In the genomic region with DNA sequence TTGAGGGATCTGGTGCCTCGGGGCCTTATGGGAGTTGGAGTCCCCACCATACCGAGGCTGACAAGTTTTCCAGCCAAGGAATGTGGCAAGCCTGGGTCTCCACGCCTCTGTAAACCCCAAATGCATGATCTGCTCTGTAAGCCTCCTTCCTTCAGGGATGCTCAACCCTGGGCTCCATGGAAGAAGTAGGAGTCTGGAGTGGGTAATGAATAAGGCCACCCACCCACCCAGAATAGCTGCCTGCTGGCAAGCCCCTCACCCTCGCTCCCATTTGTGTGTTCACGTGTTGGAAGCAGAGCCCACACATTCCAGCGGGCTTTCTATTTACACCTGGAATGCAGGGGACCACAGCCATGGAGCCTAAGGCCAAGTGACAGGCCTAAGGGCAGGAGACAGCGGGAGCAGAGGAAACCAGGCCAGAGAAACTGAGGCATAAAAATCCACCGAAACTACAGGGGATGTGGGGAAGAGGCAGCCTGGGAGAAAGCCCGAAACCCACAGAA, we compare ENCODE assay signal across 8 cellular contexts. TPM values are rescaled to one million over a fixed set of nuclear protein-coding genes. Genes with fewer than 3 reads are reported as not detected.
DNase-seq lines count a peak whose midpoint lies in the region; ATAC-seq and TF ChIP-seq lines count a peak whose summit lies in the region.

No MANE protein-coding gene starts in this region.

- no peaks in the 10 kb centered on the region for H3F3A ChIP-seq in OCI-LY1 (ENCODE audit: insufficient read depth, low read length)

- H3K9me3 Mint-ChIP-seq in CD4-positive, CD25-positive, alpha-beta regulatory T cell = no peaks in the 10 kb centered on the region
- no peaks in the 10 kb centered on the region for H3K9me3 Mint-ChIP-seq in endodermal cell

- no peaks in the 10 kb centered on the region for H3K27me3 ChIP-seq in CD4-positive, CD25-positive, alpha-beta regulatory T cell (ENCODE audit: control insufficient read depth, insufficient read depth, low read length)
- no peaks in the 10 kb centered on the region for H3K27me3 ChIP-seq in OCI-LY1 (ENCODE audit: insufficient read depth, low read length)
- no peaks in the 10 kb centered on the region for H3K27me3 ChIP-seq in endodermal cell (ENCODE audit: control insufficient read depth, insufficient read depth, low read length, poor library complexity, severe bottlenecking)

- H3K36me3 Mint-ChIP-seq in CD4-positive, CD25-positive, alpha-beta regulatory T cell = no peaks in the 10 kb centered on the region
- H3K36me3 Mint-ChIP-seq in endodermal cell (ENCODE audit: low read depth) = no peaks in the 10 kb centered on the region

- peaks cover 23% of the 10 kb centered on the region for H3K27me3 Mint-ChIP-seq in CD4-positive, CD25-positive, alpha-beta regulatory T cell
- peaks cover 4% of the 10 kb centered on the region for H3K27me3 Mint-ChIP-seq in endodermal cell (ENCODE audit: insufficient read depth)

- no peaks in the 10 kb centered on the region for H4K20me1 ChIP-seq in OCI-LY1 (ENCODE audit: insufficient read depth, low read length)

- H3K79me2 ChIP-seq in OCI-LY1 (ENCODE audit: insufficient read depth, low read length) = no peaks in the 10 kb centered on the region

- H3K36me3 ChIP-seq in CD4-positive, CD25-positive, alpha-beta regulatory T cell (ENCODE audit: control insufficient read depth, insufficient read depth, low read length) = no peaks in the 10 kb centered on the region
- H3K36me3 ChIP-seq in OCI-LY1 (ENCODE audit: insufficient read depth, low read length) = no peaks in the 10 kb centered on the region
- no peaks in the 10 kb centered on the region for H3K36me3 ChIP-seq in endodermal cell (ENCODE audit: control insufficient read depth, insufficient read depth, low read length)

- H3K9ac ChIP-seq in OCI-LY1 (ENCODE audit: low read length) = no peak overlapping the region
- no peak overlapping the region for H3K9ac ChIP-seq in endodermal cell (ENCODE audit: extremely low read depth, low read length, poor library complexity, severe bottlenecking)

- H3K9me3 ChIP-seq in CD4-positive, CD25-positive, alpha-beta regulatory T cell (ENCODE audit: control insufficient read depth in 2 of 2, low read length in 2 of 2) = no peaks in the 10 kb centered on the region
- H3K9me3 ChIP-seq in OCI-LY1 (ENCODE audit: low read length) (no peaks in the 10 kb centered on the region), endodermal cell (ENCODE audit: control insufficient read depth, low read length) (no peaks in the 10 kb centered on the region)

- peaks cover 0 to 67% (median 30%) of the 10 kb centered on the region in 4 donors for H3K4me1 Mint-ChIP-seq in CD4-positive, CD25-positive, alpha-beta regulatory T cell
- peaks cover 44% of the 10 kb centered on the region for H3K4me1 Mint-ChIP-seq in endodermal cell

- no peaks in the 10 kb centered on the region for H3K9me2 ChIP-seq in OCI-LY1 (ENCODE audit: low read depth, low read length)

- H3K4me3 ChIP-seq in CD4-positive, CD25-positive, alpha-beta regulatory T cell (ENCODE audit: low read depth, low read length) = peak overlapping the region; percentile 85
- H3K4me3 ChIP-seq in OCI-LY1 (ENCODE audit: low read depth, low read length, poor library complexity, severe bottlenecking) = no peak overlapping the region
- H3K4me3 ChIP-seq in endodermal cell (ENCODE audit: low read length) = peak overlapping the region; percentile 76

- peak overlapping the region; percentile 92 to 99 (median 99) for H3K27ac Mint-ChIP-seq in CD4-positive, CD25-positive, alpha-beta regulatory T cell
- peak overlapping the region; percentile 99 for H3K27ac Mint-ChIP-seq in endodermal cell

- peak overlapping the region; percentile 85 to 96 (median 90) for H3K4me3 Mint-ChIP-seq in CD4-positive, CD25-positive, alpha-beta regulatory T cell
- H3K4me3 Mint-ChIP-seq in endodermal cell = peak overlapping the region; percentile 58

- DNase-seq in CD4-positive, CD25-positive, alpha-beta regulatory T cell = no peak
- DNase-seq in endodermal cell (no peak), omental fat pad (ENCODE audit: low spot score) (peak; percentile 80), D341Med (ENCODE audit: low spot score) (no peak), cerebellum (ENCODE audit: low spot score) (no peak), HCEC 1CT (no peak), HuH-7.5 (ENCODE audit: low spot score) (no peak)

- TF ChIP-seq CTCF in OCI-LY1 (IDR thresholded peaks at IDR 0.05; ENCODE audit: low read length) (no peak), endodermal cell (conservative IDR thresholded peaks at IDR 0.05) (no peak), omental fat pad (IDR thresholded peaks at IDR 0.05) (no peak)

- WGBS in endodermal cell (ENCODE audit: insufficient coverage in 1 of 2, insufficient read length in 1 of 2), 2 experiments = 0 to 10% methylated on average over 4 to 9 of the region's 9 CpGs

- H2AFZ ChIP-seq in OCI-LY1 (ENCODE audit: low read length) = no peak overlapping the region

- peak overlapping the region; percentile 97 for H3K27ac ChIP-seq in CD4-positive, CD25-positive, alpha-beta regulatory T cell (ENCODE audit: insufficient read depth, low read length, poor library complexity, severe bottlenecking)
- H3K27ac ChIP-seq in OCI-LY1 (ENCODE audit: low read depth, low read length, poor library complexity, severe bottlenecking) = no peak overlapping the region
- H3K27ac ChIP-seq in endodermal cell (ENCODE audit: low read depth, low read length) = peak overlapping the region; percentile 95

- peak overlapping the region; percentile 63 for H3K4me2 ChIP-seq in OCI-LY1 (ENCODE audit: low read length)

- ATAC-seq in CD4-positive, CD25-positive, alpha-beta regulatory T cell (ENCODE audit: low read depth in 2 of 2) = no peak
- ATAC-seq in omental fat pad (ENCODE audit: low FRiP score) = no peak

- peaks cover 51% of the 10 kb centered on the region for H3K4me1 ChIP-seq in CD4-positive, CD25-positive, alpha-beta regulatory T cell (ENCODE audit: control insufficient read depth, insufficient read depth, low read length, poor library complexity, severe bottlenecking)
- H3K4me1 ChIP-seq in OCI-LY1 (ENCODE audit: insufficient read depth, low read length, severe bottlenecking) (peaks cover 32% of the 10 kb centered on the region), endodermal cell (ENCODE audit: control insufficient read depth, insufficient read depth, low read length) (peaks cover 14% of the 10 kb centered on the region)

RNA-seq across cellular contexts. Expression of a gene that starts 4.4 kb away (rescaled TPM):
- total RNA-seq in CD4-positive, CD25-positive, alpha-beta regulatory T cell = 2.9 TPM
- polyA plus RNA-seq in CD4-positive, CD25-positive, alpha-beta regulatory T cell = under 1 TPM; 0.22 to 0.73 (median 0.42) TPM
- total RNA-seq in endodermal cell (10 to 100 TPM; 35.1 to 68.5 TPM), omental fat pad (10 to 100 TPM in 3 of 4 donors, 1 to 10 TPM in 1; 8.7 to 12.5 (median 11.6) TPM), cerebellum (77.9 TPM)
- polyA plus RNA-seq in endodermal cell (2013, experiment 1 of 2) = 76.0 TPM
- 59.6 TPM for polyA plus RNA-seq in endodermal cell (2013, experiment 2 of 2)

RNA-seq across cellular contexts. Expression of a gene that starts 4.6 kb away (rescaled TPM):
- total RNA-seq in CD4-positive, CD25-positive, alpha-beta regulatory T cell = 277 TPM
- polyA plus RNA-seq in CD4-positive, CD25-positive, alpha-beta regulatory T cell = 10 to 100 TPM; 73.6 to 92.3 (median 84.9) TPM
- 100 to 1,000 TPM; 337 to 459 TPM for total RNA-seq in endodermal cell
- 272 TPM for polyA plus RNA-seq in endodermal cell (2013, experiment 1 of 2)
- polyA plus RNA-seq in endodermal cell (2013, experiment 2 of 2) = 222 TPM
- 100 to 1,000 TPM; 677 to 996 (median 722) TPM for total RNA-seq in omental fat pad
- 100 TPM for total RNA-seq in cerebellum

RNA-seq across cellular contexts. Expression of a gene that starts 19.1 kb away (rescaled TPM):
- total RNA-seq in CD4-positive, CD25-positive, alpha-beta regulatory T cell = 35.8 TPM
- polyA plus RNA-seq in CD4-positive, CD25-positive, alpha-beta regulatory T cell = 10 to 100 TPM; 10.5 to 19.4 (median 15.7) TPM
- total RNA-seq in endodermal cell = 100 to 1,000 TPM in 1 of 2 donors, 10 to 100 TPM in 1; 98.2 to 116 TPM
- 77.0 TPM for polyA plus RNA-seq in endodermal cell (2013, experiment 1 of 2)
- 76.3 TPM for polyA plus RNA-seq in endodermal cell (2013, experiment 2 of 2)
- total RNA-seq in omental fat pad = 10 to 100 TPM; 22.7 to 41.6 (median 23.6) TPM
- 52.5 TPM for total RNA-seq in cerebellum

RNA-seq across cellular contexts. Expression of a gene that starts 24.1 kb away (rescaled TPM):
- total RNA-seq in CD4-positive, CD25-positive, alpha-beta regulatory T cell = 16.0 TPM
- 10 to 100 TPM; 17.0 to 24.8 (median 21.2) TPM for polyA plus RNA-seq in CD4-positive, CD25-positive, alpha-beta regulatory T cell
- total RNA-seq in endodermal cell (10 to 100 TPM; 67.3 to 71.6 TPM), omental fat pad (10 to 100 TPM; 22.1 to 43.8 (median 28.9) TPM), cerebellum (20.5 TPM)
- polyA plus RNA-seq in endodermal cell (2013, experiment 1 of 2) = 59.3 TPM
- 53.4 TPM for polyA plus RNA-seq in endodermal cell (2013, experiment 2 of 2)

RNA-seq across cellular contexts. Expression of a gene that starts 27.1 kb away (rescaled TPM):
- total RNA-seq in CD4-positive, CD25-positive, alpha-beta regulatory T cell = 227 TPM
- 1,000 to 10,000 TPM in 2 of 4 donors, 100 to 1,000 TPM in 2; 939 to 1,205 (median 986) TPM for polyA plus RNA-seq in CD4-positive, CD25-positive, alpha-beta regulatory T cell
- total RNA-seq in endodermal cell (100 to 1,000 TPM; 264 to 317 TPM), omental fat pad (100 to 1,000 TPM; 316 to 526 (median 376) TPM), cerebellum (102 TPM)
- polyA plus RNA-seq in endodermal cell (2013, experiment 1 of 2) = 671 TPM
- 581 TPM for polyA plus RNA-seq in endodermal cell (2013, experiment 2 of 2)
